In the genomic region with DNA sequence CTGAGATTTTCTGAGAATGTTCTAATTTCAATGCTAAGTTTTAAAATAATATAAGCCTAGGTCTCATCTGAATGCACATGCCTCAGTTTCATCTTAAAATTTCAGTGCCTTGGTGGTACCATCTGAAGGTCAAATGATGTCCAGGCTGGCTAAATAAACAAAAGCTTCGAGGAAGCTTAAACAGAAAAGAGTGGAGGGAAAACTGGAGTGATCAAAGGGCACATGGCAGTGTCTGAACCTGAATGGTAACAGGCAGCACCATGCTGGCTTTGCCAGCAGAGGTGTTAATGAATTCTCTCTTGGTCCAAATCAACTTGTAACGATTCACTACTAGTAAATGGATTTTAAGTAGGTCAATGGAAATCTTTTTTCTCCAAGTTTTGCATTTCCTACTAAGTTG, we compare ENCODE assay signal across 22 cellular contexts.
DNase-seq lines count a peak whose midpoint lies in the region; ATAC-seq, FAIRE-seq and TF ChIP-seq lines count a peak whose summit lies in the region.
"Had no signal": no experiment of that assay in that cellular context is flagged by ENCODE, and none has a peak within 500 bp of the region (broad histone marks: within the 10 kb centered on the region; RNA-seq: fewer than 3 reads in every experiment).

No MANE protein-coding gene starts in this region.

- H3K9ac ChIP-seq in HepG2 (ENCODE audit: insufficient read depth, low read depth, low read length) (no peak overlapping the region), mesendoderm (ENCODE audit: low read length) (no peak overlapping the region)
- H3K9ac ChIP-seq: BLaER1 treated with 17β-estradiol and CSF1 and Interleukin-3, amounts not matched to agents 10 nM and 100 nM had no signal

- no peak overlapping the region for H3K4ac ChIP-seq in mesendoderm (ENCODE audit: low read depth, low read length)

- H2BK120ac ChIP-seq in mesendoderm (ENCODE audit: low read depth, low read length) = no peak overlapping the region

- no TSS peak for BruUV-seq in HepG2 (replicated peaks; lab: Mats Ljungman, UMichigan)

- TF ChIP-seq CTCF in HepG2 (CRISPR knock-in tag; IDR thresholded peaks at IDR 0.05) (no peak), right lobe of liver (IDR thresholded peaks at IDR 0.05) (no peak), WTC11 (IDR thresholded peaks at IDR 0.05) (no peak), ovary (IDR thresholded peaks at IDR 0.05) (no peak), ascending aorta (IDR thresholded peaks at IDR 0.05) (no peak)

- no peaks in the 10 kb centered on the region; the same call in 1 of the 2 replicates for H3K27me3 Mint-ChIP-seq in WTC11 (ENCODE audit: low read depth)

- H2AK5ac ChIP-seq in mesendoderm (ENCODE audit: low read length) = no peak overlapping the region

- H3K79me2 ChIP-seq in HepG2 (ENCODE audit: insufficient read depth, low read length) = no peaks in the 10 kb centered on the region
- H3K79me2 ChIP-seq in mesendoderm (ENCODE audit: control insufficient read depth, insufficient read depth, low read length) = no peaks in the 10 kb centered on the region

- peaks cover 17% of the 10 kb centered on the region for H3K4me1 Mint-ChIP-seq in WTC11
- H3K4me1 Mint-ChIP-seq: B cell had no signal

- no peak overlapping the region for H2BK5ac ChIP-seq in mesendoderm (ENCODE audit: low read length)

- in situ Hi-C loops in HepG2 (cut with HindIII; ENCODE audit: extremely low pct_ligation_motif_present, low pct_unique_long_range_greater_than_20kb) = no loop called here

- ATAC-seq in HepG2 = no peak
- no peak for ATAC-seq in right lobe of liver
- ATAC-seq in WTC11 = no peak
- ATAC-seq in GM19467 (IDR thresholded peaks at IDR 0.05; ENCODE audit: unreplicated experiment) = no peak
- ATAC-seq: A549; CD8-positive, alpha-beta T cell had no signal

- peaks cover 17% of the 10 kb centered on the region for H3K4me1 ChIP-seq in HepG2 (ENCODE audit: insufficient read depth, low read length)
- no peaks in the 10 kb centered on the region for H3K4me1 ChIP-seq in right lobe of liver
- no peaks in the 10 kb centered on the region for H3K4me1 ChIP-seq in mesendoderm (ENCODE audit: control insufficient read depth, low read depth, low read length)
- H3K4me1 ChIP-seq in ovary (ENCODE audit: insufficient read depth) = no peaks in the 10 kb centered on the region
- H3K4me1 ChIP-seq in ascending aorta = no peaks in the 10 kb centered on the region
- H3K4me1 ChIP-seq: A549 had no signal

- H3K4me3 Mint-ChIP-seq in WTC11 = no peak overlapping the region
- H3K4me3 Mint-ChIP-seq: B cell; CD4-positive, alpha-beta T cell; CD8-positive, alpha-beta T cell had no signal

- no peak for TF ChIP-seq RAD21 in HepG2 (CRISPR knock-in tag; IDR thresholded peaks at IDR 0.05)

- H3K9me3 ChIP-seq in HepG2 (ENCODE audit: low read length) (no peaks in the 10 kb centered on the region), right lobe of liver (no peaks in the 10 kb centered on the region), ovary (no peaks in the 10 kb centered on the region), ascending aorta (no peaks in the 10 kb centered on the region)
- H3K9me3 ChIP-seq: A549, Caco-2 had no signal

- H2AFZ ChIP-seq in HepG2 (ENCODE audit: low read length) = no peak overlapping the region

- no peak overlapping the region for H4K5ac ChIP-seq in mesendoderm (ENCODE audit: low read length)

- TF ChIP-seq POLR2A in HepG2 (IDR thresholded peaks at IDR 0.05; ENCODE audit: insufficient read depth in 1 of 2, low read depth in 2 of 2, low read length in 2 of 2) (no peak), right lobe of liver (IDR thresholded peaks at IDR 0.05) (no peak), ovary (IDR thresholded peaks at IDR 0.05) (no peak)

- no peak overlapping the region for H3K27ac Mint-ChIP-seq in WTC11
- H3K27ac Mint-ChIP-seq: B cell; CD4-positive, alpha-beta T cell; CD8-positive, alpha-beta T cell had no signal

- H3K36me3 ChIP-seq in HepG2 (replicated peaks in 1 of 2; ENCODE audit: control insufficient read depth in 1 of 2, insufficient read depth in 2 of 2, low read length in 2 of 2) (no peaks in the 10 kb centered on the region), right lobe of liver (no peaks in the 10 kb centered on the region), mesendoderm (ENCODE audit: control insufficient read depth, insufficient read depth, low read length) (no peaks in the 10 kb centered on the region), ovary (no peaks in the 10 kb centered on the region), ascending aorta (no peaks in the 10 kb centered on the region)
- H3K36me3 ChIP-seq: BLaER1 treated with 17β-estradiol and CSF1 and Interleukin-3, amounts not matched to agents 10 nM and 100 nM had no signal

- H3K9me3 Mint-ChIP-seq in WTC11 = peaks cover 3% of the 10 kb centered on the region
- H3K9me3 Mint-ChIP-seq: CD4-positive, alpha-beta T cell; CD8-positive, alpha-beta T cell had no signal

- DNase-seq in HepG2 (ENCODE audit: low spot score) (no peak), right lobe of liver (no peak), WTC11 (ENCODE audit: low spot score) (no peak), mesendoderm (peak; percentile 19), ovary (no peak), ascending aorta (ENCODE audit: low spot score in 2 of 2) (no peak)
- DNase-seq: AML-193; Caco-2; Calu3; CD4-positive, alpha-beta T cell; CD8-positive, alpha-beta T cell; DMS79 treated with DMSO at 0.1 percent for 48 hours; GF-D8 had no signal

- FAIRE-seq in HepG2 (lab: Jason Lieb, UNC) = no peak
- FAIRE-seq: A549, G401.6, GM12891, GM19239 had no signal

- no peak overlapping the region for H3K56ac ChIP-seq in mesendoderm (ENCODE audit: low read length)

- CTCF ChIA-PET in HepG2 (lab: Yijun Ruan, JAX; ENCODE audit: low intra/inter-chr PET ratio, low total read pairs) = no interaction called here
- CTCF ChIA-PET in WTC11 (lab: Charles Lee) = no interaction called here

- H3K36me3 Mint-ChIP-seq in WTC11 = no peaks in the 10 kb centered on the region
- H3K36me3 Mint-ChIP-seq: CD8-positive, alpha-beta T cell had no signal

- WGBS in HepG2 (ENCODE audit: low lambda C conversion rate) = 36% methylated on average over 2 of the region's 2 CpGs
- WGBS in right lobe of liver (ENCODE audit: insufficient coverage, low coverage, low lambda C conversion rate, missing lambda C conversion rate) = 24% methylated on average over 2 of the region's 2 CpGs
- no CpG with 5 or more reads among the region's 2 CpGs for WGBS in mesendoderm (ENCODE audit: extremely low coverage, insufficient coverage, low lambda C conversion rate)
- 58 to 69% (median 65%) methylated on average over 2 of the region's 2 CpGs for WGBS in ovary, 3 donors

- H3K27ac ChIP-seq in HepG2 (ENCODE audit: extremely low read length, insufficient read depth, low read length) (no peak overlapping the region), right lobe of liver (no peak overlapping the region), mesendoderm (ENCODE audit: low read depth, low read length) (no peak overlapping the region), ovary (no peak overlapping the region), ascending aorta (no peak overlapping the region)
- H3K27ac ChIP-seq: 22Rv1; A549; BLaER1 treated with 17β-estradiol and CSF1 and Interleukin-3, amounts not matched to agents 10 nM and 100 nM; C4-2B had no signal

- H4K8ac ChIP-seq in mesendoderm (ENCODE audit: low read depth, low read length) = no peak overlapping the region

- no peak overlapping the region for H2BK15ac ChIP-seq in mesendoderm (replicated peaks; ENCODE audit: low read depth)

- POLR2A ChIA-PET in HepG2 (lab: Yijun Ruan, JAX) (no interaction called here), WTC11 (lab: Charles Lee) (no interaction called here)

- H3K18ac ChIP-seq in mesendoderm (ENCODE audit: low read length) = no peak overlapping the region

- intact Hi-C loops in HepG2 (cut with micrococcal nuclease; ENCODE audit: unreplicated experiment) (no loop called here), right lobe of liver (cut with DNase I) (no loop called here), ovary (cut with DNase I) (no loop called here), ascending aorta (cut with DNase I) (loop anchor here (5.0 kb wide), 1 partner anchor 531 kb away; no protein-coding TSS in a partner anchor)

- no peaks in the 10 kb centered on the region for H3K79me1 ChIP-seq in mesendoderm (ENCODE audit: low read length)

- H3K4me3 ChIP-seq in HepG2 (replicated peaks in 1 of 3; ENCODE audit: insufficient read depth in 1 of 3, low read depth in 2 of 3, low read length in 3 of 3) (no peak overlapping the region), right lobe of liver (no peak overlapping the region), mesendoderm (ENCODE audit: low read length) (no peak overlapping the region), ovary (no peak overlapping the region), ascending aorta (no peak overlapping the region)
- H3K4me3 ChIP-seq: A549; BLaER1 treated with 17β-estradiol and CSF1 and Interleukin-3, amounts not matched to agents 10 nM and 100 nM had no signal

- H3K27me3 ChIP-seq in HepG2 (ENCODE audit: control insufficient read depth in 1 of 2, insufficient read depth in 2 of 2, low read length in 2 of 2) (no peaks in the 10 kb centered on the region), right lobe of liver (no peaks in the 10 kb centered on the region), mesendoderm (ENCODE audit: insufficient read depth, low read length, poor library complexity) (no peaks in the 10 kb centered on the region), ovary (no peaks in the 10 kb centered on the region), ascending aorta (no peaks in the 10 kb centered on the region)
- H3K27me3 ChIP-seq: BLaER1 treated with 17β-estradiol and CSF1 and Interleukin-3, amounts not matched to agents 10 nM and 100 nM had no signal

- no peak overlapping the region for H3K4me2 ChIP-seq in HepG2 (ENCODE audit: low read depth, low read length)
- no peak overlapping the region for H3K4me2 ChIP-seq in mesendoderm (ENCODE audit: low read length)
- H3K4me2 ChIP-seq: A549; BLaER1 treated with 17β-estradiol and CSF1 and Interleukin-3, amounts not matched to agents 10 nM and 100 nM had no signal

- H3K23ac ChIP-seq in mesendoderm (ENCODE audit: low read length) = no peak overlapping the region

- TF ChIP-seq EP300 in HepG2 (IDR thresholded peaks at IDR 0.05; ENCODE audit: low read depth in 2 of 2, low read length in 2 of 2) = no peak
- no peak for TF ChIP-seq EP300 in HepG2 (CRISPR knock-in tag; IDR thresholded peaks at IDR 0.05; ENCODE audit: borderline replicate concordance)
- TF ChIP-seq EP300 in ovary (IDR thresholded peaks at IDR 0.05) = no peak

- no peaks in the 10 kb centered on the region for H4K20me1 ChIP-seq in HepG2 (ENCODE audit: insufficient read depth, low read length)
- H4K20me1 ChIP-seq: BLaER1 treated with 17β-estradiol and CSF1 and Interleukin-3, amounts not matched to agents 10 nM and 100 nM had no signal

TF ChIP-seq in HepG2, 621 proteins besides CTCF, POLR2A, EP300 and RAD21 (continues in another document):
- TF ChIP-seq GATAD1 (CRISPR knock-in tag; IDR thresholded peaks at IDR 0.05) (no peak), SP4 (CRISPR knock-in tag; IDR thresholded peaks at IDR 0.05) (no peak)

TF ChIP-seq in WTC11, 78 proteins besides CTCF, POLR2A, EP300 and RAD21 (continues in another document):
- TF ChIP-seq ZNF396 (CRISPR knock-in tag; IDR thresholded peaks at IDR 0.05; ENCODE audit: borderline replicate concordance) (no peak), ZNF671 (CRISPR knock-in tag; IDR thresholded peaks at IDR 0.05) (no peak)

Comparison
In these comparisons a context has a peak if more than half of its experiments do, and no peak if none do; other contexts are left out.
1. Of the 50 proteins assayed by ChIP-seq in both HepG2 and WTC11: peak only in HepG2: none; only in WTC11: none; in both: MAX; in neither: 49.